In the genomic region with DNA sequence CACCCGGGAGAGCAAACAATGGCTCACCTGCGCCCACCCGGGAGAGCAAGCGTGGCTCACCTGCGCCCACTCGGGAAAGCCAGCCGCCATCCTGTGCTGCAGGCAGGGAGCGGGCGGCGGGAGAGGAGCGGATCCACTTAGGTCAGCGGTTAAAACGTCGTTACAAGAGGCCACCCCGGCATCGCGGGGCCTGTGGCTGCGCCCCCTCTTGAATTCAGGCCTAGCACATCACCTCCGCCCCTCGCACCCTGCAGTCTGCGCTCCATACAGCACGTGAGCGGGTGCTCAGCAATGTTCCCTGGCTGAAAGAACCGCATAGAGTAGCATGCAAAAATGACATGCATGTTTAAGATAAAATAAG, we compare ENCODE assay signal across 8 cellular contexts. TPM values are rescaled to one million over a fixed set of nuclear protein-coding genes. Genes with fewer than 3 reads are reported as not detected.
A peak's percentile ranks its signal among the peaks of the same experiment; 100 is the strongest.
DNase-seq lines count a peak whose midpoint lies in the region; ATAC-seq, FAIRE-seq and TF ChIP-seq lines count a peak whose summit lies in the region.

No MANE protein-coding gene starts in this region.

- peaks cover 4% of the 10 kb centered on the region for H3K36me3 Mint-ChIP-seq in IgD-negative memory B cell

- intact Hi-C loops in heart right ventricle (cut with DNase I), result no loop called here

- H3K27ac Mint-ChIP-seq in IgD-negative memory B cell, result peak overlapping the region; percentile 92 to 97 (median 95)

- DNase-seq in NCI-H1417 (lab: John Stamatoyannopoulos, UW), result peak in 2 of 3 experiments; percentile 89 to 90
- DNase-seq in NCI-H1417 treated with DMSO at 0.1 percent for 48 hours (lab: John Stamatoyannopoulos, UW), result no peak
- DNase-seq in activated T-helper 9 cell treated with anti-CD3 and anti-CD28 coated beads, Interleukin-2, amount 50 U/mL, for 16 hours (ENCODE audit: low read depth), result peak; percentile 9
- DNase-seq in heart right ventricle, result peak in 1 of 2 donors; percentile 31
- no peak for DNase-seq in H54 (ENCODE audit: insufficient read length, low spot score)
- DNase-seq in urothelium cell line (ENCODE audit: low spot score), result no peak

- H3K4me1 ChIP-seq in heart right ventricle (peaks cover 0 to 21% (median 14%) of the 10 kb centered on the region in 9 donors), skeletal muscle tissue (ENCODE audit: control insufficient read depth in 3 of 3, insufficient read depth in 3 of 3, low read length in 3 of 3) (peaks cover 9 to 18% (median 12%) of the 10 kb centered on the region in 3 donors)

- peak overlapping the region; percentile 33 to 87 (median 76) for H3K4me3 ChIP-seq in heart right ventricle
- peak overlapping the region; percentile 82 to 93 (median 91) for H3K4me3 ChIP-seq in skeletal muscle tissue (ENCODE audit: low read length in 3 of 3)

- peak; percentile 26 to 61 (median 51) for ATAC-seq in heart right ventricle

- no peaks in the 10 kb centered on the region for H3K9me3 ChIP-seq in heart right ventricle
- no peaks in the 10 kb centered on the region for H3K9me3 ChIP-seq in skeletal muscle tissue (ENCODE audit: control insufficient read depth in 3 of 3, low read length in 3 of 3)

- H3K36me3 ChIP-seq in heart right ventricle (peaks cover 0 to 18% (median 14%) of the 10 kb centered on the region in 9 donors), skeletal muscle tissue (ENCODE audit: control insufficient read depth in 3 of 3, insufficient read depth in 3 of 3, low read length in 3 of 3) (peaks cover 10 to 12% (median 11%) of the 10 kb centered on the region in 3 donors)

- TF ChIP-seq CTCF in heart right ventricle (IDR thresholded peaks at IDR 0.05), result no peak

- peak overlapping the region; percentile 89 to 96 (median 94) for H3K4me3 Mint-ChIP-seq in IgD-negative memory B cell

- H3K27ac ChIP-seq in heart right ventricle (peak overlapping the region in 8 of 10 donors; percentile 14 to 85 (median 57)), skeletal muscle tissue (ENCODE audit: low read depth, low read length) (peak overlapping the region; percentile 64)

- H3K9me3 Mint-ChIP-seq in IgD-negative memory B cell, result no peaks in the 10 kb centered on the region

- 18 to 19% methylated on average over 24 of the region's 24 CpGs for WGBS in heart right ventricle, 2 donors

- TF ChIP-seq POLR2A in H54 (IDR thresholded peaks at IDR 0.05; ENCODE audit: low read depth, low read length), result no peak

- H3K9ac ChIP-seq in skeletal muscle tissue (ENCODE audit: low read depth in 1 of 3, low read length in 3 of 3), result peak overlapping the region; percentile 72 to 86 (median 78)

- peaks cover 5 to 17% (median 13%) of the 10 kb centered on the region in 3 donors for H3K4me1 Mint-ChIP-seq in IgD-negative memory B cell

- peaks cover 4% of the 10 kb centered on the region for H3K27me3 Mint-ChIP-seq in IgD-negative memory B cell

- FAIRE-seq in H54 (lab: Jason Lieb, UNC) (no peak), urothelium cell line (lab: Jason Lieb, UNC) (no peak)

- no peaks in the 10 kb centered on the region for H3K27me3 ChIP-seq in heart right ventricle
- peaks cover 0 to 4% (median 0%) of the 10 kb centered on the region in 3 donors for H3K27me3 ChIP-seq in skeletal muscle tissue (ENCODE audit: control insufficient read depth in 3 of 3, insufficient read depth in 3 of 3, low read length in 3 of 3)

RNA-seq across cellular contexts. Expression of gene FIGNL1, which starts 0.5 kb away (rescaled TPM):
- polyA plus RNA-seq in IgD-negative memory B cell (7.4 TPM), heart right ventricle (1 to 10 TPM; 1.7 to 4.8 TPM)
- total RNA-seq in heart right ventricle (1 to 10 TPM; 4.0 to 6.6 (median 5.1) TPM), skeletal muscle tissue (14.6 TPM)

Comparison
In these comparisons a context has a peak if more than half of its experiments do, and no peak if none do; other contexts are left out.
1. DNase-seq: peak in NCI-H1417 (2 of 3) and activated T-helper 9 cell treated with anti-CD3 and anti-CD28 coated beads, Interleukin-2, amount 50 U/mL, for 16 hours (single experiment); none in NCI-H1417 treated with DMSO at 0.1 percent for 48 hours (single experiment), H54 (single experiment) and urothelium cell line (single experiment).